8 cellular contexts compared by ENCODE assay signal in the genomic region with DNA sequence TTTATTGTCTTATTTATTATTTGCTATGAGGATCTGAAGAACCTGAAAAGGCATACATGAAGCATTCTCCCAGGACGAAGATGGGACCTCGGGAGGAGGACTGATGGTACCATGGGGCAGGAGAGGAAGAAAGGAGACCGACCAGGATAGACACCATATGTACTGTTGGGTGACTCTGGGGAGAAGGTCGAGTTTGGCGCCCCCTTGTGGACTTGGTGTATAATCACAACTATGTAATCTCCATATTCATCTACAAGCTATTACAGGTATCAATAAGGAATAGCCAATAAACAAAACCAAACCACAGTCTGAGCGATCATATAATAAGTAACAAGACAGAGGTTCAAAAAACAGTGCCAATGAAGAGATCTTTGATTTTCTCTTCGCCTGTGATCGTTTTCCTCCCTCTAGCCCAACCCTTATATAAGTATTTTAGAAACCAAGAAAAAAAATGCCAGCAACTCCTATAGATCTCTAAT.
DNase-seq lines count a peak whose midpoint lies in the region; ATAC-seq and TF ChIP-seq lines count a peak whose summit lies in the region.

No MANE protein-coding gene starts in this region.

- no peaks in the 10 kb centered on the region for H3K9me2 ChIP-seq in SU-DHL-6 (replicated peaks; ENCODE audit: insufficient read depth, low read length)

- ATAC-seq in right cardiac atrium (peak; percentile 69 to 75), GM19324 (IDR thresholded peaks at IDR 0.05; ENCODE audit: low FRiP score, unreplicated experiment) (no peak)

- H3K27ac ChIP-seq in SU-DHL-6 (ENCODE audit: low read depth, low read length) = no peak overlapping the region
- no peak overlapping the region for H3K27ac ChIP-seq in right cardiac atrium (ENCODE audit: low read length)
- no peak overlapping the region for H3K27ac ChIP-seq in spleen

- H3K36me3 ChIP-seq in SU-DHL-6 (ENCODE audit: low read length) (no peaks in the 10 kb centered on the region), adipocyte (ENCODE audit: control insufficient read depth, insufficient read depth, low read length, severe bottlenecking) (no peaks in the 10 kb centered on the region), spleen (no peaks in the 10 kb centered on the region)

- H3K4me3 ChIP-seq in SU-DHL-6 (ENCODE audit: insufficient read depth, low read length, poor library complexity, severe bottlenecking) = no peak overlapping the region
- no peak overlapping the region for H3K4me3 ChIP-seq in adipocyte (ENCODE audit: low read length)
- no peak overlapping the region for H3K4me3 ChIP-seq in right cardiac atrium (ENCODE audit: low read length)
- no peak overlapping the region for H3K4me3 ChIP-seq in spleen

- no peak overlapping the region for H3K9ac ChIP-seq in SU-DHL-6 (ENCODE audit: low read length)
- no peak overlapping the region for H3K9ac ChIP-seq in adipocyte (ENCODE audit: low read length)

- H3K4me1 ChIP-seq in adipocyte (ENCODE audit: control insufficient read depth, insufficient read depth, low read length) (peaks cover 11% of the 10 kb centered on the region), right cardiac atrium (ENCODE audit: control insufficient read depth, insufficient read depth, low read length) (no peaks in the 10 kb centered on the region), spleen (peaks cover 0 to 9% (median 3%) of the 10 kb centered on the region in 6 donors)

- TF ChIP-seq CTCF in SU-DHL-6 (IDR thresholded peaks at IDR 0.05; ENCODE audit: insufficient read depth, low read length, poor library complexity, severe bottlenecking) (peak; percentile 75), spleen (IDR thresholded peaks at IDR 0.05 in 8 of 11, conservative IDR thresholded peaks at IDR 0.05 in 3 of 11) (peak; percentile 21 to 71 (median 55))

- no peaks in the 10 kb centered on the region for H4K20me1 ChIP-seq in SU-DHL-6 (ENCODE audit: low read depth, low read length)

- no peak overlapping the region for H2AFZ ChIP-seq in SU-DHL-6 (ENCODE audit: low read depth, low read length, severe bottlenecking)

- no peak for TF ChIP-seq POLR2A in spleen (IDR thresholded peaks at IDR 0.05)

- H3K9me3 ChIP-seq in SU-DHL-6 (ENCODE audit: insufficient read depth, low read length) = no peaks in the 10 kb centered on the region
- no peaks in the 10 kb centered on the region for H3K9me3 ChIP-seq in adipocyte (ENCODE audit: control insufficient read depth, low read length)
- H3K9me3 ChIP-seq in right cardiac atrium (ENCODE audit: control insufficient read depth, low read length) = no peaks in the 10 kb centered on the region
- no peaks in the 10 kb centered on the region for H3K9me3 ChIP-seq in spleen

- no peaks in the 10 kb centered on the region for H3F3A ChIP-seq in SU-DHL-6 (ENCODE audit: insufficient read depth)

- WGBS in right cardiac atrium = 47% methylated on average over 8 of the region's 8 CpGs
- WGBS in spleen, 5 donors = 33 to 46% (median 36%) methylated on average over 8 of the region's 8 CpGs

- no peaks in the 10 kb centered on the region for H3K27me3 ChIP-seq in SU-DHL-6 (ENCODE audit: low read length)
- H3K27me3 ChIP-seq in adipocyte (replicated peaks; ENCODE audit: control insufficient read depth, insufficient read depth, low read length) = peaks cover 30% of the 10 kb centered on the region
- no peaks in the 10 kb centered on the region for H3K27me3 ChIP-seq in right cardiac atrium (ENCODE audit: control insufficient read depth, insufficient read depth)
- no peaks in the 10 kb centered on the region for H3K27me3 ChIP-seq in spleen (replicated peaks in 1 of 7)

- DNase-seq in DMS53 treated with DMSO at 0.1 percent for 48 hours (lab: John Stamatoyannopoulos, UW; ENCODE audit: unreplicated experiment) (peak; percentile 30), H4 (ENCODE audit: low spot score) (peak; percentile 61), NCI-H1048 (lab: John Stamatoyannopoulos, UW) (peak; percentile 27), adipocyte (ENCODE audit: low read depth) (peak; percentile 72), right cardiac atrium (peak; percentile 52 to 68 (median 54)), spleen (peak; percentile 87)

- H3K4me2 ChIP-seq in SU-DHL-6 (ENCODE audit: low read depth, low read length, poor library complexity, severe bottlenecking) = no peak overlapping the region

- intact Hi-C loops in right cardiac atrium (cut with DNase I) = no loop called here
- intact Hi-C loops in spleen (cut with DNase I; ENCODE audit: low total_unique reads) = loop anchor here (10.0 kb wide), 2 partner anchors 478 to 1748 kb away; no protein-coding TSS in a partner anchor

- no peaks in the 10 kb centered on the region for H3K79me2 ChIP-seq in SU-DHL-6 (ENCODE audit: insufficient read depth, low read length)

Comparison
In these comparisons a context has a peak if more than half of its experiments do, and no peak if none do; other contexts are left out.
1. DNase-seq: peak in every context shown above with its lines; median percentile 87 in spleen; 72 in adipocyte; 61 in H4; 54 in right cardiac atrium; 30 in DMS53 treated with DMSO at 0.1 percent for 48 hours; 27 in NCI-H1048.